8 cellular contexts compared by ENCODE assay signal in genomic region chrX:18886005-18886343, GRCh38.
DNase-seq lines count a peak whose midpoint lies in the region; ATAC-seq and TF ChIP-seq lines count a peak whose summit lies in the region.

No MANE protein-coding gene starts in this region.

- no peak for DNase-seq in NCI-H2029 (lab: John Stamatoyannopoulos, UW)
- DNase-seq in midbrain (lab: John Stamatoyannopoulos, UW), result no peak
- DNase-seq in activated gamma-delta T cell (lab: John Stamatoyannopoulos, UW), result no peak

- no peaks in the 10 kb centered on the region for H3K27me3 ChIP-seq in iPS-18a (ENCODE audit: control insufficient read depth, insufficient read depth, low read length)
- H3K27me3 ChIP-seq in stomach smooth muscle (ENCODE audit: control insufficient read depth in 1 of 2, insufficient read depth in 2 of 2, low read length in 2 of 2), result peaks cover 0 to 11% of the 10 kb centered on the region in 2 donors

- peak overlapping the region; percentile 67 for H3K27ac ChIP-seq in VCaP
- no peak overlapping the region for H3K27ac ChIP-seq in iPS-18a (ENCODE audit: low read length)
- peak overlapping the region; percentile 37 for H3K27ac ChIP-seq in stomach smooth muscle (ENCODE audit: low read length)

- no peaks in the 10 kb centered on the region for H3K36me3 ChIP-seq in iPS-18a (ENCODE audit: control insufficient read depth, low read depth, low read length)
- H3K36me3 ChIP-seq in stomach smooth muscle (ENCODE audit: control insufficient read depth in 2 of 2, insufficient read depth in 2 of 2, low read length in 2 of 2), result no peaks in the 10 kb centered on the region

- ATAC-seq in GM18909 (IDR thresholded peaks at IDR 0.05; ENCODE audit: poor library complexity, unreplicated experiment) (peak; percentile 31), HG02798 (IDR thresholded peaks at IDR 0.05; ENCODE audit: poor library complexity, unreplicated experiment) (peak; percentile 37)

- peak overlapping the region; percentile 32 for H3K4me3 ChIP-seq in iPS-18a (ENCODE audit: low read length)
- H3K4me3 ChIP-seq in stomach smooth muscle (ENCODE audit: low read length in 2 of 2), result peak overlapping the region; percentile 57 to 69

- H3K9ac ChIP-seq in iPS-18a (ENCODE audit: low read length) (no peak overlapping the region), stomach smooth muscle (ENCODE audit: low read length in 2 of 2) (peak overlapping the region; percentile 36 to 40)

- H3K4me1 ChIP-seq in iPS-18a (ENCODE audit: control insufficient read depth, low read depth, low read length) (no peaks in the 10 kb centered on the region), stomach smooth muscle (ENCODE audit: control insufficient read depth, insufficient read depth, low read length) (peaks cover 25% of the 10 kb centered on the region)

- no peak for TF ChIP-seq CTCF in VCaP (conservative IDR thresholded peaks at IDR 0.05)

- H3K9me3 ChIP-seq in iPS-18a (ENCODE audit: control insufficient read depth, low read depth, low read length) (peaks cover 9% of the 10 kb centered on the region), stomach smooth muscle (ENCODE audit: control insufficient read depth in 2 of 2, low read length in 2 of 2) (peaks cover 0 to 6% of the 10 kb centered on the region in 2 donors)
